In genomic region chr18:27787543-27787942, GRCh38 we compare ENCODE assay signal across 24 cellular contexts.
"Had no signal": no experiment of that assay in that cellular context is flagged by ENCODE, and none has a peak within 500 bp of the region (broad histone marks: within the 10 kb centered on the region; RNA-seq: fewer than 3 reads in every experiment).

No MANE protein-coding gene starts in this region.

- FAIRE-seq: bronchial epithelial cell, K562 had no signal

- H3K4me1 ChIP-seq: ascending aorta, body of pancreas had no signal

- H3K36me3 ChIP-seq: ascending aorta had no signal

- H3K4me3 ChIP-seq: ascending aorta, body of pancreas, K562 had no signal

- DNase-seq: activated CD4-positive, alpha-beta T cell treated with anti-CD3 and anti-CD28 coated beads for 4 hours; activated CD4-positive, alpha-beta T cell treated with anti-CD3 and anti-CD28 coated beads, Interleukin-2, amount 50 U/mL, for 4 hours; activated CD8-positive, alpha-beta memory T cell treated with anti-CD3 and anti-CD28 coated beads, Interleukin-2, amount 50 U/mL, for 48 hours; activated CD8-positive, alpha-beta T cell treated with anti-CD3 and anti-CD28 coated beads, Interleukin-2, amount 10 ng/mL, durations not matched to agents 7 days and 5 days; activated effector memory CD4-positive, alpha-beta T cell treated with Interleukin-2 at 50 U/mL for 16 hours; activated naive CD4-positive, alpha-beta T cell; activated T-cell treated with anti-CD3 and anti-CD28 coated beads, Interleukin-2, amount 50 U/mL, for 1 hour; amniotic stem cell; body of pancreas; central memory CD4-positive, alpha-beta T cell; Karpas-422; MM.1S; NCI-H1930; NCI-H2107; NCI-H2227 treated with DMSO at 0.1 percent for 48 hours; NCI-H526; NCI-H774; NK-92 treated with Interleukin-12 subunit alpha and Interleukin-12 subunit beta, amount 100 ng/mL, for 24 hours; PC-3; SHP77 treated with DMSO at 0.1 percent for 48 hours had no signal

- H3K9me3 ChIP-seq: ascending aorta, body of pancreas had no signal

- H3K27me3 ChIP-seq: ascending aorta, body of pancreas had no signal

- ATAC-seq: activated CD4-positive, CD25-positive, alpha-beta regulatory T cell treated with anti-CD3 and anti-CD28 coated beads, Interleukin-2, amount 50 U/mL, for 24 hours; activated CD8-positive, alpha-beta T cell treated with anti-CD3 and anti-CD28 coated beads, Interleukin-2, amount 10 ng/mL, durations not matched to agents 7 days and 5 days; body of pancreas; K562; PC-3 had no signal

- H3K27ac ChIP-seq: ascending aorta, body of pancreas had no signal
